ENCODE assay signal across 9 cellular contexts in genomic region chr7:28411876-28412662, GRCh38. TPM values are rescaled to one million over a fixed set of nuclear protein-coding genes. Genes with fewer than 3 reads are reported as not detected.
DNase-seq lines count a peak whose midpoint lies in the region; ATAC-seq and TF ChIP-seq lines count a peak whose summit lies in the region.
"Had no signal": no experiment of that assay in that cellular context is flagged by ENCODE, and none has a peak within 500 bp of the region (broad histone marks: within the 10 kb centered on the region; RNA-seq: fewer than 3 reads in every experiment).

CREB5 (plus strand) TSS chr7:28412518; CDS start chr7:28412915, 397 bp downstream.

- H3K4me1 ChIP-seq in OCI-LY7 (ENCODE audit: insufficient read depth, low read length, poor library complexity, severe bottlenecking), result peaks cover 5% of the 10 kb centered on the region

- H3K36me3 ChIP-seq in OCI-LY7 (ENCODE audit: insufficient read depth, low read length), result no peaks in the 10 kb centered on the region
- H3K36me3 ChIP-seq: SJSA1 had no signal

- H3K27ac ChIP-seq in OCI-LY7 (ENCODE audit: low read depth, low read length, poor library complexity, severe bottlenecking), result no peak within 1 kb of the TSS
- H3K27ac ChIP-seq: SJSA1 had no signal

- TF ChIP-seq CTCF in GM10248 (IDR thresholded peaks at IDR 0.05; ENCODE audit: control extremely low read depth, extremely low read depth, low read depth, missing control alignments) (peak; percentile 65), OCI-LY7 (conservative IDR thresholded peaks at IDR 0.05; ENCODE audit: low read length) (peak; percentile 71), foreskin fibroblast (IDR thresholded peaks at IDR 0.05; ENCODE audit: low read depth, low read length) (peak; percentile 4)

- no peak within 1 kb of the TSS for H2AFZ ChIP-seq in OCI-LY7 (ENCODE audit: low read length)

- H4K20me1 ChIP-seq in OCI-LY7 (ENCODE audit: insufficient read depth, low read length), result no peaks in the 10 kb centered on the region; the same call in 1 of the 2 replicates

- ATAC-seq in GM19395 (IDR thresholded peaks at IDR 0.05; ENCODE audit: unreplicated experiment) (no peak), HG03135 (IDR thresholded peaks at IDR 0.05; ENCODE audit: unreplicated experiment) (no peak), HG03159 (IDR thresholded peaks at IDR 0.05; ENCODE audit: unreplicated experiment) (no peak)

- H3K4me3 ChIP-seq in OCI-LY7 (ENCODE audit: low read depth, low read length, poor library complexity, severe bottlenecking) (no peak within 1 kb of the TSS), foreskin fibroblast (ENCODE audit: low read depth in 1 of 2, low read length in 2 of 2) (peak within 1 kb of the TSS in 1 of 2 donors; percentile 90)
- H3K4me3 ChIP-seq: SJSA1 had no signal

- no peak for DNase-seq in GM10248 (ENCODE audit: extremely low spot score)
- peak; percentile 34 for DNase-seq in OCI-LY7 (ENCODE audit: low spot score)
- no peak for DNase-seq in foreskin fibroblast
- DNase-seq in retina, result peak; percentile 50
- no peak for DNase-seq in NCI-H526 treated with DMSO at 0.1 percent for 48 hours (lab: John Stamatoyannopoulos, UW)

- POLR2A ChIA-PET in GM10248 (lab: Yijun Ruan, JAX), result interaction anchor here (0.8 kb wide), 1 partner anchor 67 kb away, joined by 3 read pairs; no protein-coding TSS in a partner anchor
- POLR2A ChIA-PET in OCI-LY7 (lab: Charles Lee), result interaction anchor here (0.5 to 0.9 kb wide), 2 partner anchors 36 to 96 kb away, joined by 3 to 7 read pairs; no protein-coding TSS in a partner anchor

- no peaks in the 10 kb centered on the region for H3K9me2 ChIP-seq in OCI-LY7 (ENCODE audit: insufficient read depth, low read length)

- CTCF ChIA-PET in GM10248 (lab: Yijun Ruan, JAX) (interaction anchor here (0.7 to 3.9 kb wide), 16 partner anchors 9 to 444 kb away, joined by 3 to 12 read pairs (median 4); no protein-coding TSS in a partner anchor), OCI-LY7 (lab: Charles Lee; ENCODE audit: unreplicated experiment) (no interaction called here)

- no peak within 1 kb of the TSS for H3K4me2 ChIP-seq in OCI-LY7 (ENCODE audit: low read length)

- H3K79me2 ChIP-seq in OCI-LY7 (ENCODE audit: insufficient read depth, low read depth, low read length), result no peaks in the 10 kb centered on the region

- H3K9me3 ChIP-seq in OCI-LY7 (ENCODE audit: low read length), result no peaks in the 10 kb centered on the region
- H3K9me3 ChIP-seq: SJSA1 had no signal

- intact Hi-C loops in OCI-LY7 (cut with micrococcal nuclease; ENCODE audit: unreplicated experiment), result loop anchor here (2.0 kb wide), 1 partner anchor 215 kb away; no protein-coding TSS in a partner anchor

- BruUV-seq in OCI-LY7 (replicated peaks; lab: Mats Ljungman, UMichigan), result no TSS peak

RNA-seq across cellular contexts. Expression of gene CREB5, which starts in this region (rescaled TPM):
- total RNA-seq in OCI-LY7 (2014; rRNA removed; shearing (Covaris generic)), result 2.0 and 5.6 TPM in 2 replicates
- total RNA-seq in OCI-LY7 (2022), result 10.4 and 13.3 TPM in 2 replicates

Comparison
In these comparisons a context has a peak if more than half of its experiments do, and no peak if none do; other contexts are left out.
1. DNase-seq: peak in OCI-LY7 (single experiment) and retina (single experiment); none in GM10248 (single experiment), foreskin fibroblast (0 of 2) and NCI-H526 treated with DMSO at 0.1 percent for 48 hours (single experiment).
2. CTCF ChIP-seq: peak in every context shown above with its lines; median percentile 71 in OCI-LY7; 65 in GM10248; 4 in foreskin fibroblast.